Comparison of ENCODE assay signal across 23 cellular contexts in genomic region chr22:41568811-41569210, GRCh38. TPM values are rescaled to one million over a fixed set of nuclear protein-coding genes. Genes with fewer than 3 reads are reported as not detected.
DNase-seq lines count a peak whose midpoint lies in the region; ATAC-seq and TF ChIP-seq lines count a peak whose summit lies in the region.
"Had no signal": no experiment of that assay in that cellular context is flagged by ENCODE, and none has a peak within 500 bp of the region (broad histone marks: within the 10 kb centered on the region; RNA-seq: fewer than 3 reads in every experiment).

No MANE protein-coding gene starts in this region.

- TF ChIP-seq POLR2A in IMR-90 (IDR thresholded peaks at IDR 0.05; ENCODE audit: low read depth, low read length) = no peak
- TF ChIP-seq POLR2A in esophagus squamous epithelium (IDR thresholded peaks at IDR 0.05) = no peak

- H3K9me3 ChIP-seq in BE2C (no peaks in the 10 kb centered on the region), IMR-90 (ENCODE audit: control insufficient read depth, insufficient read depth, low read length) (no peaks in the 10 kb centered on the region), osteoblast (ENCODE audit: low read depth, low read length) (no peaks in the 10 kb centered on the region), esophagus squamous epithelium (no peaks in the 10 kb centered on the region)
- H3K9me3 ChIP-seq: gastroesophageal sphincter, SJCRH30 had no signal

- H3K27me3 Mint-ChIP-seq in chondrocyte (ENCODE audit: low read depth) = no peaks in the 10 kb centered on the region
- H3K27me3 Mint-ChIP-seq: activated naive CD4-positive, alpha-beta T cell treated with anti-CD3 and anti-CD28 coated beads, Interleukin-2, amount 50 U/mL, for 24 hours; CD4-positive, alpha-beta T cell; effector memory CD8-positive, alpha-beta T cell; T-helper 17 cell had no signal

- H4K8ac ChIP-seq in IMR-90 (ENCODE audit: low read depth in 2 of 2, low read length in 2 of 2) = no peak overlapping the region

- peaks cover 50% of the 10 kb centered on the region for H3K4me1 Mint-ChIP-seq in chondrocyte (ENCODE audit: low read depth)
- H3K4me1 Mint-ChIP-seq: activated naive CD4-positive, alpha-beta T cell treated with anti-CD3 and anti-CD28 coated beads, Interleukin-2, amount 50 U/mL, for 24 hours had no signal

- H3K27ac ChIP-seq in IMR-90 (ENCODE audit: insufficient read depth, low read length) (no peak overlapping the region), osteoblast (ENCODE audit: low read depth, low read length) (no peak overlapping the region), esophagus squamous epithelium (no peak overlapping the region)
- H3K27ac ChIP-seq: gastroesophageal sphincter, PC-9, SJCRH30 had no signal

- no peak overlapping the region for H3K23ac ChIP-seq in IMR-90 (ENCODE audit: low read depth, low read length)

- no peak for TF ChIP-seq RAD21 in IMR-90 (IDR thresholded peaks at IDR 0.05; ENCODE audit: low read length)

- no peak overlapping the region for H3K18ac ChIP-seq in IMR-90 (ENCODE audit: low read depth, low read length)

- no peak overlapping the region for H2BK20ac ChIP-seq in IMR-90 (ENCODE audit: low read depth, low read length)

- H3K36me3 ChIP-seq in BE2C (no peaks in the 10 kb centered on the region), IMR-90 (ENCODE audit: control insufficient read depth, insufficient read depth, low read length) (peaks cover 25% of the 10 kb centered on the region; the same call in 1 of the 2 replicates), osteoblast (ENCODE audit: insufficient read depth, low read length) (no peaks in the 10 kb centered on the region), esophagus squamous epithelium (no peaks in the 10 kb centered on the region)
- H3K36me3 ChIP-seq: gastroesophageal sphincter had no signal

- no peak overlapping the region for H3K4me3 Mint-ChIP-seq in chondrocyte (ENCODE audit: unreplicated experiment)
- H3K4me3 Mint-ChIP-seq: activated naive CD4-positive, alpha-beta T cell treated with anti-CD3 and anti-CD28 coated beads, Interleukin-2, amount 50 U/mL, for 24 hours; CD4-positive, alpha-beta T cell; effector memory CD8-positive, alpha-beta T cell; T-helper 17 cell had no signal

- H3K79me1 ChIP-seq in IMR-90 (ENCODE audit: low read depth in 1 of 2, low read length in 2 of 2) = peaks cover 10 to 46% of the 10 kb centered on the region in 2 experiments

- intact Hi-C loops in IMR-90 (cut with micrococcal nuclease) = no loop called here
- intact Hi-C loops in esophagus squamous epithelium (cut with DNase I) = no loop called here

- H3K56ac ChIP-seq in IMR-90 (ENCODE audit: extremely low read depth, insufficient read depth, low read length) = no peak overlapping the region

- H2BK5ac ChIP-seq in IMR-90 (ENCODE audit: low read depth, low read length, poor library complexity, severe bottlenecking) = no peak overlapping the region

- no TSS peak for BruUV-seq in IMR-90 (replicated peaks; lab: Mats Ljungman, UMichigan)

- CTCF ChIA-PET in IMR-90 (lab: Yijun Ruan, JAX) = no interaction called here

- WGBS in IMR-90 (ENCODE audit: extremely low coverage in 2 of 2, insufficient read length in 1 of 2), 2 experiments = 81% methylated on average over 3 of the region's 7 CpGs; no CpG with 5 or more reads in 1 of the 2 experiments
- WGBS in esophagus squamous epithelium, 2 donors = 67 to 83% methylated on average over 5 to 6 of the region's 7 CpGs

- POLR2A ChIA-PET in IMR-90 (lab: Charles Lee; ENCODE audit: unreplicated experiment) = no interaction called here

- no peaks in the 10 kb centered on the region for H3K79me2 ChIP-seq in osteoblast (ENCODE audit: insufficient read depth, low read length)

- no peak overlapping the region for H4K5ac ChIP-seq in IMR-90 (ENCODE audit: low read depth, low read length)

- TF ChIP-seq CTCF in BE2C (IDR thresholded peaks at IDR 0.05; ENCODE audit: low read depth, low read length) = no peak
- TF ChIP-seq CTCF in IMR-90 (conservative IDR thresholded peaks at IDR 0.05; ENCODE audit: low read depth, low read length) = no peak
- no peak for TF ChIP-seq CTCF in chondrocyte (IDR thresholded peaks at IDR 0.05)
- no peak for TF ChIP-seq CTCF in osteoblast (IDR thresholded peaks at IDR 0.05; ENCODE audit: extremely low read depth, low read depth, low read length)
- no peak for TF ChIP-seq CTCF in esophagus squamous epithelium (IDR thresholded peaks at IDR 0.05)

- no peak overlapping the region for H3K14ac ChIP-seq in IMR-90 (replicated peaks; ENCODE audit: low read depth, low read length)

- no peak overlapping the region for H2BK15ac ChIP-seq in IMR-90 (ENCODE audit: low read depth, low read length)

- no peaks in the 10 kb centered on the region for H3K9me3 Mint-ChIP-seq in chondrocyte (ENCODE audit: low read depth)
- H3K9me3 Mint-ChIP-seq: activated naive CD4-positive, alpha-beta T cell treated with anti-CD3 and anti-CD28 coated beads, Interleukin-2, amount 50 U/mL, for 24 hours; CD4-positive, alpha-beta T cell; effector memory CD8-positive, alpha-beta T cell had no signal

- no peak for ATAC-seq in IMR-90 (ENCODE audit: low read depth)
- no peak for ATAC-seq in GM19463 (IDR thresholded peaks at IDR 0.05; ENCODE audit: unreplicated experiment)
- ATAC-seq in GM18868 (IDR thresholded peaks at IDR 0.05; ENCODE audit: unreplicated experiment) = no peak
- ATAC-seq: effector memory CD8-positive, alpha-beta T cell; gastroesophageal sphincter; sciatic nerve; T-helper 17 cell had no signal

- H3K4me1 ChIP-seq in BE2C = peaks cover 11% of the 10 kb centered on the region
- peaks cover 8% of the 10 kb centered on the region for H3K4me1 ChIP-seq in IMR-90 (ENCODE audit: control insufficient read depth, insufficient read depth, low read length)
- H3K4me1 ChIP-seq in osteoblast (ENCODE audit: insufficient read depth, low read length) = peaks cover 8% of the 10 kb centered on the region
- H3K4me1 ChIP-seq in esophagus squamous epithelium = peaks cover 0 to 12% (median 0%) of the 10 kb centered on the region in 3 donors

- H3K36me3 Mint-ChIP-seq in chondrocyte (ENCODE audit: low read depth) = peaks cover 4% of the 10 kb centered on the region
- H3K36me3 Mint-ChIP-seq: activated naive CD4-positive, alpha-beta T cell treated with anti-CD3 and anti-CD28 coated beads, Interleukin-2, amount 50 U/mL, for 24 hours had no signal

- H3K4me2 ChIP-seq in IMR-90 (ENCODE audit: low read depth, low read length) (no peak overlapping the region), osteoblast (ENCODE audit: insufficient read depth, low read length) (no peak overlapping the region)
- H3K4me2 ChIP-seq: PC-9 had no signal

- H3K9me1 ChIP-seq in IMR-90 (ENCODE audit: insufficient read depth, low read length) = peaks cover 3% of the 10 kb centered on the region

- no peaks in the 10 kb centered on the region for H3K27me3 ChIP-seq in BE2C
- no peaks in the 10 kb centered on the region for H3K27me3 ChIP-seq in IMR-90 (ENCODE audit: control insufficient read depth, insufficient read depth, low read length)
- no peaks in the 10 kb centered on the region for H3K27me3 ChIP-seq in osteoblast (ENCODE audit: insufficient read depth, low read length)
- H3K27me3 ChIP-seq in esophagus squamous epithelium = no peaks in the 10 kb centered on the region
- H3K27me3 ChIP-seq: gastroesophageal sphincter, SJCRH30 had no signal

- H2AFZ ChIP-seq in IMR-90 (replicated peaks; ENCODE audit: low read length, poor library complexity) (peak overlapping the region; percentile 33), osteoblast (ENCODE audit: low read length) (no peak overlapping the region)
- H2AFZ ChIP-seq: PC-9 had no signal

- no peak overlapping the region for H3K4ac ChIP-seq in IMR-90 (ENCODE audit: low read depth, low read length)

- H2BK120ac ChIP-seq in IMR-90 (ENCODE audit: low read depth, low read length) = no peak overlapping the region

- DNase-seq in BE2C = peak; percentile 72
- DNase-seq in IMR-90 = no peak
- no peak for DNase-seq in chondrocyte (ENCODE audit: low spot score)
- DNase-seq in osteoblast (ENCODE audit: insufficient read length, low spot score, missing footprints) = peak; percentile 50
- DNase-seq in esophagus squamous epithelium (lab: John Stamatoyannopoulos, UW) = no peak
- DNase-seq: activated CD4-positive, alpha-beta T cell treated with anti-CD3 and anti-CD28 coated beads for 4 hours; CD4-positive, alpha-beta T cell; effector memory CD8-positive, alpha-beta T cell; HCEC 1CT; islet precursor cell; NCI-H146; NCI-H446; occipital lobe; PC-9; SJCRH30; T-helper 17 cell had no signal

- H3K4me3 ChIP-seq in BE2C (ENCODE audit: low read depth, low read length) (no peak overlapping the region), IMR-90 (ENCODE audit: insufficient read depth, low read depth, low read length) (no peak overlapping the region), osteoblast (ENCODE audit: insufficient read depth, low read length) (no peak overlapping the region), esophagus squamous epithelium (no peak overlapping the region)
- H3K4me3 ChIP-seq: gastroesophageal sphincter, lung, PC-9, SJCRH30 had no signal

- peak overlapping the region; percentile 62; the same call in 1 of the 2 replicates for H2AK5ac ChIP-seq in IMR-90 (ENCODE audit: low read depth, low read length)

- H4K20me1 ChIP-seq in IMR-90 (ENCODE audit: insufficient read depth, low read length) (peaks cover 3% of the 10 kb centered on the region; the same call in 1 of the 2 replicates), osteoblast (ENCODE audit: insufficient read depth, low read length) (no peaks in the 10 kb centered on the region)

- in situ Hi-C loops in IMR-90 (cut with MboI; ENCODE audit: low sequenced_read_pairs) = no loop called here

- H2AK9ac ChIP-seq in IMR-90 (replicated peaks; ENCODE audit: low read depth, low read length, poor library complexity) = peak overlapping the region; percentile 52

- peak overlapping the region; percentile 85 for H3K27ac Mint-ChIP-seq in chondrocyte (ENCODE audit: unreplicated experiment)
- H3K27ac Mint-ChIP-seq: activated naive CD4-positive, alpha-beta T cell treated with anti-CD3 and anti-CD28 coated beads, Interleukin-2, amount 50 U/mL, for 24 hours; CD4-positive, alpha-beta T cell; effector memory CD8-positive, alpha-beta T cell; T-helper 17 cell had no signal

- H3K9ac ChIP-seq in IMR-90 (ENCODE audit: low read depth, low read length) = no peak overlapping the region

- H4K91ac ChIP-seq in IMR-90 (ENCODE audit: insufficient read depth, low read depth, low read length) = no peak overlapping the region

- dilution Hi-C loops in IMR-90 (cut with HindIII; ENCODE audit: low sequenced_read_pairs, unreplicated experiment) = no loop called here

RNA-seq across cellular contexts. Expression of gene CSDC2, which starts 8.0 kb away (rescaled TPM):
- 1.3 TPM for polyA plus RNA-seq in BE2C (2012; ENCODE audit: insufficient read depth, insufficient read length, low read depth)
- total RNA-seq in IMR-90 (2012; rRNA removed) (2.5 and 2.8 TPM in 2 replicates), chondrocyte (12.7 to 21.7 TPM (median 20.9 TPM) in 3 replicates), osteoblast (0.88 and 1.1 TPM in 2 replicates), esophagus squamous epithelium (1 to 10 TPM in 2 of 4 donors, under 1 TPM in 2; 0.19 to 2.7 (median 0.73) TPM)
- 23.1 and 26.3 TPM in 2 replicates for polyA plus RNA-seq in IMR-90 (2012; rRNA removed)
- polyA plus RNA-seq in IMR-90 (2012; cell fraction: cytosol; rRNA removed) = 13.8 and 28.0 TPM in 2 replicates
- polyA plus RNA-seq in IMR-90 (2012; cell fraction: nucleus; rRNA removed; ENCODE audit: low replicate concordance) = 55.2 and 128 TPM in 2 replicates
- total RNA-seq: CD4-positive, alpha-beta T cell; MCF 10A; T-helper 17 cell had no signal

RNA-seq across cellular contexts. Expression of gene PMM1, which starts 20.8 kb away (rescaled TPM):
- polyA plus RNA-seq in BE2C (2012; ENCODE audit: insufficient read depth, insufficient read length, low read depth) = 22.3 TPM
- 22.2 and 22.8 TPM in 2 replicates for total RNA-seq in IMR-90 (2012; rRNA removed)
- polyA plus RNA-seq in IMR-90 (2012; rRNA removed) = 92.8 and 103 TPM in 2 replicates
- polyA plus RNA-seq in IMR-90 (2012; cell fraction: cytosol; rRNA removed) = 118 and 174 TPM in 2 replicates
- 167 and 222 TPM in 2 replicates for polyA plus RNA-seq in IMR-90 (2012; cell fraction: nucleus; rRNA removed; ENCODE audit: low replicate concordance)
- total RNA-seq in chondrocyte = 39.3 to 48.2 TPM (median 47.1 TPM) in 3 replicates
- 15.6 and 18.9 TPM in 2 replicates for total RNA-seq in osteoblast
- 10 to 100 TPM; 17.9 to 65.2 (median 49.5) TPM for total RNA-seq in esophagus squamous epithelium

RNA-seq across cellular contexts. Expression of gene POLR3H, which starts 24.5 kb away (rescaled TPM):
- 135 TPM for polyA plus RNA-seq in BE2C (2012; ENCODE audit: insufficient read depth, insufficient read length, low read depth)
- total RNA-seq in IMR-90 (2012; rRNA removed) = 37.8 and 39.7 TPM in 2 replicates
- polyA plus RNA-seq in IMR-90 (2012; rRNA removed) = 62.1 and 67.8 TPM in 2 replicates
- 47.0 and 48.8 TPM in 2 replicates for polyA plus RNA-seq in IMR-90 (2012; cell fraction: cytosol; rRNA removed)
- polyA plus RNA-seq in IMR-90 (2012; cell fraction: nucleus; rRNA removed; ENCODE audit: low replicate concordance) = 34.7 and 48.2 TPM in 2 replicates
- 39.6 to 57.3 TPM (median 41.5 TPM) in 3 replicates for total RNA-seq in chondrocyte
- total RNA-seq in osteoblast = 26.2 and 27.9 TPM in 2 replicates
- 10 to 100 TPM; 13.7 to 23.3 (median 16.1) TPM for total RNA-seq in esophagus squamous epithelium

RNA-seq across cellular contexts. Expression of gene DESI1, which starts 52.0 kb away (rescaled TPM):
- 17.2 TPM for polyA plus RNA-seq in BE2C (2012; ENCODE audit: insufficient read depth, insufficient read length, low read depth)
- total RNA-seq in IMR-90 (2012; rRNA removed) = 14.4 and 14.5 TPM in 2 replicates
- 23.6 and 24.9 TPM in 2 replicates for polyA plus RNA-seq in IMR-90 (2012; rRNA removed)
- polyA plus RNA-seq in IMR-90 (2012; cell fraction: cytosol; rRNA removed) = 10.3 and 13.7 TPM in 2 replicates
- 31.5 and 46.9 TPM in 2 replicates for polyA plus RNA-seq in IMR-90 (2012; cell fraction: nucleus; rRNA removed; ENCODE audit: low replicate concordance)
- 29.5 to 33.9 TPM (median 29.8 TPM) in 3 replicates for total RNA-seq in chondrocyte
- total RNA-seq in osteoblast = 16.3 and 18.3 TPM in 2 replicates
- 10 to 100 TPM; 22.1 to 34.9 (median 28.4) TPM for total RNA-seq in esophagus squamous epithelium

RNA-seq across cellular contexts. Expression of gene XRCC6, which starts 52.3 kb away (rescaled TPM):
- polyA plus RNA-seq in BE2C (2012; ENCODE audit: insufficient read depth, insufficient read length, low read depth) = 422 TPM
- total RNA-seq in IMR-90 (2012; rRNA removed) = 392 and 401 TPM in 2 replicates
- 173 and 202 TPM in 2 replicates for polyA plus RNA-seq in IMR-90 (2012; rRNA removed)
- polyA plus RNA-seq in IMR-90 (2012; cell fraction: cytosol; rRNA removed) = 58.5 and 142 TPM in 2 replicates
- 19.7 and 77.2 TPM in 2 replicates for polyA plus RNA-seq in IMR-90 (2012; cell fraction: nucleus; rRNA removed; ENCODE audit: low replicate concordance)
- total RNA-seq in chondrocyte = 156 to 210 TPM (median 161 TPM) in 3 replicates
- 247 and 251 TPM in 2 replicates for total RNA-seq in osteoblast
- 100 to 1,000 TPM; 161 to 295 (median 222) TPM for total RNA-seq in esophagus squamous epithelium

Comparison
In these comparisons a context has a peak if more than half of its experiments do, and no peak if none do; other contexts are left out.
1. DNase-seq: peak in BE2C (single experiment) and osteoblast (single experiment); none in IMR-90 (single experiment), chondrocyte (single experiment) and esophagus squamous epithelium (single experiment).